Comparison of ENCODE assay signal across 9 cellular contexts in genomic region chr17:42743595-42744282, GRCh38. TPM values are rescaled to one million over a fixed set of nuclear protein-coding genes. Genes with fewer than 3 reads are reported as not detected.
DNase-seq lines count a peak whose midpoint lies in the region; ATAC-seq and TF ChIP-seq lines count a peak whose summit lies in the region.
"Had no signal": no experiment of that assay in that cellular context is flagged by ENCODE, and none has a peak within 500 bp of the region (broad histone marks: within the 10 kb centered on the region; RNA-seq: fewer than 3 reads in every experiment).

No MANE protein-coding gene starts in this region.

- H3K27ac Mint-ChIP-seq in natural killer cell treated with Interleukin-12 subunit alpha and Interleukin-12 subunit beta and Interleukin-15 and Interleukin-18, amount 100 ng/mL, for 72 hours, result peak overlapping the region; percentile 47 to 88

- no peaks in the 10 kb centered on the region for H3F3A ChIP-seq in DOHH2 (ENCODE audit: control insufficient read depth, insufficient read depth)

- peaks cover 45% of the 10 kb centered on the region for H3K79me2 ChIP-seq in DOHH2 (ENCODE audit: control insufficient read depth, low read length)

- H3K4me2 ChIP-seq in DOHH2 (ENCODE audit: low read length), result peak overlapping the region; percentile 94

- peaks cover 4% of the 10 kb centered on the region for H3K9me3 ChIP-seq in DOHH2 (ENCODE audit: control insufficient read depth, insufficient read depth, low read length)

- H3K4me1 ChIP-seq in DOHH2 (ENCODE audit: control insufficient read depth, low read length), result peaks cover 28% of the 10 kb centered on the region

- H3K4me3 Mint-ChIP-seq in natural killer cell treated with Interleukin-12 subunit alpha and Interleukin-12 subunit beta and Interleukin-15 and Interleukin-18, amount 100 ng/mL, for 72 hours, result peak overlapping the region; percentile 89

- no peaks in the 10 kb centered on the region for H3K9me3 Mint-ChIP-seq in natural killer cell treated with Interleukin-12 subunit alpha and Interleukin-12 subunit beta and Interleukin-15 and Interleukin-18, amount 100 ng/mL, for 72 hours

- DNase-seq in NCI-H82 (lab: John Stamatoyannopoulos, UW) (peak; percentile 67), coronary artery (ENCODE audit: low spot score) (no peak), DMS 273 (lab: John Stamatoyannopoulos, UW; ENCODE audit: unreplicated experiment) (no peak)
- DNase-seq in natural killer cell treated with Interleukin-12 subunit alpha and Interleukin-12 subunit beta and Interleukin-15 and Interleukin-18, amount 100 ng/mL, for 72 hours (ENCODE audit: low spot score), result no peak

- H3K27ac ChIP-seq in DOHH2 (ENCODE audit: low read depth, low read length) (peak overlapping the region; percentile 60), coronary artery (peak overlapping the region; percentile 92 to 98)

- peaks cover 16 to 17% of the 10 kb centered on the region in 2 donors for H3K4me1 Mint-ChIP-seq in natural killer cell treated with Interleukin-12 subunit alpha and Interleukin-12 subunit beta and Interleukin-15 and Interleukin-18, amount 100 ng/mL, for 72 hours (ENCODE audit: low read depth in 2 of 2)

- no peaks in the 10 kb centered on the region for H3K36me3 Mint-ChIP-seq in natural killer cell treated with Interleukin-12 subunit alpha and Interleukin-12 subunit beta and Interleukin-15 and Interleukin-18, amount 100 ng/mL, for 72 hours

- peaks cover 6 to 8% of the 10 kb centered on the region in 2 donors for H3K27me3 Mint-ChIP-seq in natural killer cell treated with Interleukin-12 subunit alpha and Interleukin-12 subunit beta and Interleukin-15 and Interleukin-18, amount 100 ng/mL, for 72 hours

- ATAC-seq in natural killer cell treated with Interleukin-12 subunit alpha and Interleukin-12 subunit beta and Interleukin-15 and Interleukin-18, amount 100 ng/mL, for 72 hours, result no peak
- no peak for ATAC-seq in GM18519 (IDR thresholded peaks at IDR 0.05; ENCODE audit: low FRiP score, unreplicated experiment)
- no peak for ATAC-seq in HG03432 (IDR thresholded peaks at IDR 0.05; ENCODE audit: unreplicated experiment)
- no peak for ATAC-seq in activated CD4-positive, CD25-positive, alpha-beta regulatory T cell treated with anti-CD3 and anti-CD28 coated beads, Interleukin-2, amount 50 U/mL, for 24 hours

- no peak for TF ChIP-seq CTCF in DOHH2 (IDR thresholded peaks at IDR 0.05; ENCODE audit: low read depth, low read length, poor library complexity, severe bottlenecking)
- TF ChIP-seq CTCF in coronary artery (IDR thresholded peaks at IDR 0.05), result no peak

- H3K36me3 ChIP-seq in DOHH2 (ENCODE audit: control insufficient read depth, low read length), result peaks cover 4% of the 10 kb centered on the region

- no peaks in the 10 kb centered on the region for H3K9me2 ChIP-seq in DOHH2 (replicated peaks; ENCODE audit: control insufficient read depth, low read length)

- peak overlapping the region; percentile 83 for H3K4me3 ChIP-seq in DOHH2 (ENCODE audit: low read length)
- peak overlapping the region; percentile 96 for H3K4me3 ChIP-seq in coronary artery

- no peaks in the 10 kb centered on the region for H4K20me1 ChIP-seq in DOHH2 (ENCODE audit: control insufficient read depth, insufficient read depth, low read depth, low read length)

- peaks cover 14% of the 10 kb centered on the region for H3K27me3 ChIP-seq in DOHH2 (ENCODE audit: control insufficient read depth, low read length)

RNA-seq across cellular contexts. Expression of gene EZH1, which starts 1.1 kb away (rescaled TPM):
- 10 to 100 TPM; 32.2 to 33.5 TPM for total RNA-seq in natural killer cell treated with Interleukin-12 subunit alpha and Interleukin-12 subunit beta and Interleukin-15 and Interleukin-18, amount 100 ng/mL, for 72 hours

RNA-seq across cellular contexts. Expression of gene RAMP2, which starts 17.3 kb away (rescaled TPM):
- not detected for total RNA-seq in natural killer cell treated with Interleukin-12 subunit alpha and Interleukin-12 subunit beta and Interleukin-15 and Interleukin-18, amount 100 ng/mL, for 72 hours
- total RNA-seq: SK-MEL-5 had no signal

RNA-seq across cellular contexts. Expression of gene VPS25, which starts 29.5 kb away (rescaled TPM):
- 10 to 100 TPM; 57.5 to 61.7 TPM for total RNA-seq in natural killer cell treated with Interleukin-12 subunit alpha and Interleukin-12 subunit beta and Interleukin-15 and Interleukin-18, amount 100 ng/mL, for 72 hours

RNA-seq across cellular contexts. Expression of gene WNK4, which starts 36.7 kb away (rescaled TPM):
- total RNA-seq in natural killer cell treated with Interleukin-12 subunit alpha and Interleukin-12 subunit beta and Interleukin-15 and Interleukin-18, amount 100 ng/mL, for 72 hours, result under 1 TPM; 0.10 to 0.28 TPM

RNA-seq across cellular contexts. Expression of gene COA3, which starts 54.8 kb away (rescaled TPM):
- total RNA-seq in natural killer cell treated with Interleukin-12 subunit alpha and Interleukin-12 subunit beta and Interleukin-15 and Interleukin-18, amount 100 ng/mL, for 72 hours, result 10 to 100 TPM; 41.6 to 48.0 TPM
